Comparison of ENCODE assay signal across 8 cellular contexts in genomic region chr1:39105061-39105840, GRCh38.
A peak's percentile ranks its signal among the peaks of the same experiment; 100 is the strongest.
DNase-seq lines count a peak whose midpoint lies in the region; ATAC-seq and TF ChIP-seq lines count a peak whose summit lies in the region.

No MANE protein-coding gene starts in this region.

- peak overlapping the region; percentile 67 for H3K4me2 ChIP-seq in OCI-LY7 (ENCODE audit: low read length)

- intact Hi-C loops in OCI-LY7 (cut with micrococcal nuclease; ENCODE audit: unreplicated experiment) = no loop called here

- no peaks in the 10 kb centered on the region for H3K27me3 ChIP-seq in tibial nerve

- ATAC-seq in HG02759 (IDR thresholded peaks at IDR 0.05; ENCODE audit: unreplicated experiment) = peak; percentile 51

- H3K27me3 Mint-ChIP-seq in nephron progenitor cell (ENCODE audit: low read depth, poor library complexity) = no peaks in the 10 kb centered on the region

- no peaks in the 10 kb centered on the region for H3K36me3 ChIP-seq in OCI-LY7 (ENCODE audit: insufficient read depth, low read length)
- H3K36me3 ChIP-seq in tibial nerve = no peaks in the 10 kb centered on the region

- no peaks in the 10 kb centered on the region for H3K36me3 Mint-ChIP-seq in nephron progenitor cell (ENCODE audit: low read depth)

- no peaks in the 10 kb centered on the region for H3K9me3 Mint-ChIP-seq in nephron progenitor cell

- no peak overlapping the region for H3K27ac ChIP-seq in OCI-LY7 (ENCODE audit: low read depth, low read length, poor library complexity, severe bottlenecking)
- H3K27ac ChIP-seq in tibial nerve = peak overlapping the region; percentile 62 to 87 (median 84)

- H3K4me3 Mint-ChIP-seq in nephron progenitor cell = peak overlapping the region; percentile 85

- H3K9me3 ChIP-seq in OCI-LY7 (ENCODE audit: low read length) (no peaks in the 10 kb centered on the region), tibial nerve (no peaks in the 10 kb centered on the region)

- TF ChIP-seq CTCF in OCI-LY7 (conservative IDR thresholded peaks at IDR 0.05; ENCODE audit: low read length) (no peak), fibroblast of villous mesenchyme (IDR thresholded peaks at IDR 0.05; ENCODE audit: insufficient read depth, low read depth, low read length) (no peak), nephron progenitor cell (IDR thresholded peaks at IDR 0.05) (no peak), tibial nerve (IDR thresholded peaks at IDR 0.05) (peak in 1 of 5 experiments; percentile 16)

- WGBS in tibial nerve, 2 donors = 0 to 1% methylated on average over 29 to 51 of the region's 116 CpGs

- CTCF ChIA-PET in OCI-LY7 (lab: Charles Lee; ENCODE audit: unreplicated experiment) = no interaction called here

- peak overlapping the region; percentile 73 for H3K27ac Mint-ChIP-seq in nephron progenitor cell

- DNase-seq in GM03348 (ENCODE audit: low spot score) (peak; percentile 92), OCI-LY7 (ENCODE audit: low spot score) (peak; percentile 19), fibroblast of villous mesenchyme (ENCODE audit: low read depth) (peak; percentile 73), nephron progenitor cell (peak; percentile 82), tibial nerve (ENCODE audit: low spot score in 2 of 2) (peak in 1 of 2 donors; percentile 63), NCI-H187 treated with DMSO at 0.1 percent for 48 hours (lab: John Stamatoyannopoulos, UW) (no peak)
- DNase-seq in activated T-helper 9 cell treated with anti-CD3 and anti-CD28 coated beads, Interleukin-2, amount 50 U/mL, for 16 hours (ENCODE audit: low read depth) = peak; percentile 57

- TF ChIP-seq POLR2A in tibial nerve (IDR thresholded peaks at IDR 0.05) = peak in 1 of 2 donors; percentile 30

- TF ChIP-seq EP300 in tibial nerve (IDR thresholded peaks at IDR 0.05) = no peak

- H3K79me2 ChIP-seq in OCI-LY7 (ENCODE audit: insufficient read depth, low read depth, low read length) = no peaks in the 10 kb centered on the region

- H3K4me1 ChIP-seq in OCI-LY7 (ENCODE audit: insufficient read depth, low read length, poor library complexity, severe bottlenecking) (peaks cover 33% of the 10 kb centered on the region), tibial nerve (peaks cover 0 to 50% (median 30%) of the 10 kb centered on the region in 4 donors)

- no TSS peak for BruUV-seq in OCI-LY7 (replicated peaks; lab: Mats Ljungman, UMichigan)

- H4K20me1 ChIP-seq in OCI-LY7 (ENCODE audit: insufficient read depth, low read length) = no peaks in the 10 kb centered on the region; the same call in 1 of the 2 replicates

- H3K4me3 ChIP-seq in OCI-LY7 (ENCODE audit: low read depth, low read length, poor library complexity, severe bottlenecking) = peak overlapping the region; percentile 57
- H3K4me3 ChIP-seq in fibroblast of villous mesenchyme (ENCODE audit: low read depth, low read length) = peak overlapping the region; percentile 72
- peak overlapping the region; percentile 43 to 72 (median 60) for H3K4me3 ChIP-seq in tibial nerve

- no peaks in the 10 kb centered on the region for H3K9me2 ChIP-seq in OCI-LY7 (ENCODE audit: insufficient read depth, low read length)

- POLR2A ChIA-PET in OCI-LY7 (lab: Charles Lee) = no interaction called here

- peaks cover 32% of the 10 kb centered on the region for H3K4me1 Mint-ChIP-seq in nephron progenitor cell

- H2AFZ ChIP-seq in OCI-LY7 (ENCODE audit: low read length) = peak overlapping the region; percentile 6; the same call in 1 of the 2 replicates
